ENCODE assay signal across 1 cellular context in the genomic region with DNA sequence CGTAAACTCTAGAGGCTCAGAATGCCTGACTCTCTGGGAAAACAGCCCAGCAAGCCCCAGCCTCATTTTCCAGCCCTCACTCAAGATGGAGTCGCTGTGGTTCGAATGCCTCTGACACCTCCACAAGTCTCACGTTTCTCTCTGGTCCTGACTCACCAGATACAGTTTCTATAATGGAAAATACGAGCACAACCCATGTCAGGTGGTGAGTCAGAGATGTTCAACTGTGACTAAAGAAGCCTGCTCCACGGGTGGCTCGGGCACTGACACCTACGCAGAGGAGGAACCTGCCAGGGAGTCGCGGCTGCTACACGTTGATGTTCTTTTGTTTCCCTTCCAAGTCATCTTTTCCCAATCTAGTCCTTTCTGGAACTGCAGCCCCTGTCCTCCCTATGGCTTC.
TF ChIP-seq lines count a peak whose summit lies in the region.

No MANE protein-coding gene starts in this region.

TF ChIP-seq in HEK293, 187 proteins besides CTCF, POLR2A, EP300 and RAD21 (continued from another document):
- no peak for TF ChIP-seq ZNF837 (tag by site-specific recombination; IDR thresholded peaks at IDR 0.05)
- TF ChIP-seq, protein P1, sequence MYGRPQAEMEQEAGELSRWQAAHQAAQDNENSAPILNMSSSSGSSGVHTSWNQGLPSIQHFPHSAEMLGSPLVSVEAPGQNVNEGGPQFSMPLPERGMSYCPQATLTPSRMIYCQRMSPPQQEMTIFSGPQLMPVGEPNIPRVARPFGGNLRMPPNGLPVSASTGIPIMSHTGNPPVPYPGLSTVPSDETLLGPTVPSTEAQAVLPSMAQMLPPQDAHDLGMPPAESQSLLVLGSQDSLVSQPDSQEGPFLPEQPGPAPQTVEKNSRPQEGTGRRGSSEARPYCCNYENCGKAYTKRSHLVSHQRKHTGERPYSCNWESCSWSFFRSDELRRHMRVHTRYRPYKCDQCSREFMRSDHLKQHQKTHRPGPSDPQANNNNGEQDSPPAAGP (tag by site-specific recombination; IDR thresholded peaks at IDR 0.05): peak; percentile 33; the same call in 1 of the 2 replicates
- TF ChIP-seq TRIM28 (IDR thresholded peaks at IDR 0.05; ENCODE audit: borderline replicate concordance, low read length): no peak
- TF ChIP-seq ZNF514 (tag by site-specific recombination; IDR thresholded peaks at IDR 0.05): no peak
- TF ChIP-seq ZNF335 (tag by site-specific recombination; conservative IDR thresholded peaks at IDR 0.05): no peak
- no peak for TF ChIP-seq ZFP41 (tag by site-specific recombination; IDR thresholded peaks at IDR 0.05; ENCODE audit: borderline replicate concordance)
- TF ChIP-seq ZNF449 (tag by site-specific recombination; IDR thresholded peaks at IDR 0.05): no peak
- no peak for TF ChIP-seq ZNF132 (tag by site-specific recombination; IDR thresholded peaks at IDR 0.05; ENCODE audit: borderline replicate concordance)
- TF ChIP-seq ZIC2 (tag by site-specific recombination; IDR thresholded peaks at IDR 0.05): peak; percentile 70
- peak; percentile 52; the same call in 1 of the 2 replicates for TF ChIP-seq SP7 (tag by site-specific recombination; IDR thresholded peaks at IDR 0.05)
- TF ChIP-seq MYNN (tag by site-specific recombination; IDR thresholded peaks at IDR 0.05; ENCODE audit: borderline replicate concordance): no peak
- TF ChIP-seq WT1 (tag by site-specific recombination; IDR thresholded peaks at IDR 0.05): no peak
- TF ChIP-seq, protein P2, sequence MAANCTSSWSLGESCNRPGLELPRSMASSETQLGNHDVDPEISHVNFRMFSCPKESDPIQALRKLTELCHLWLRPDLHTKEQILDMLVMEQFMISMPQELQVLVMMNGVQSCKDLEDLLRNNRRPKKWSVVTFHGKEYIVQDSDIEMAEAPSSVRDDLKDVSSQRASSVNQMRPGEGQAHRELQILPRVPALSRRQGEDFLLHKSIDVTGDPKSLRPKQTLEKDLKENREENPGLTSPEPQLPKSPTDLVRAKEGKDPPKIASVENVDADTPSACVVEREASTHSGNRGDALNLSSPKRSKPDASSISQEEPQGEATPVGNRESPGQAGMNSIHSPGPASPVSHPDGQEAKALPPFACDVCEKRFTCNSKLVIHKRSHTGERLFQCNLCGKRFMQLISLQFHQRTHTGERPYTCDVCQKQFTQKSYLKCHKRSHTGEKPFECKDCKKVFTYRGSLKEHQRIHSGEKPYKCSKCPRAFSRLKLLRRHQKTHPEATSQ (tag by site-specific recombination; IDR thresholded peaks at IDR 0.05): no peak
- TF ChIP-seq ZNF23 (tag by site-specific recombination; IDR thresholded peaks at IDR 0.05; ENCODE audit: borderline replicate concordance): no peak
- TF ChIP-seq ZFP37 (tag by site-specific recombination; IDR thresholded peaks at IDR 0.05): no peak
- no peak for TF ChIP-seq OVOL3 (tag by site-specific recombination; IDR thresholded peaks at IDR 0.05)
- TF ChIP-seq ZNF704 (tag by site-specific recombination; IDR thresholded peaks at IDR 0.05): no peak
- TF ChIP-seq ZNF629 (tag by site-specific recombination; IDR thresholded peaks at IDR 0.05): peak; percentile 48
- TF ChIP-seq, protein P3, sequence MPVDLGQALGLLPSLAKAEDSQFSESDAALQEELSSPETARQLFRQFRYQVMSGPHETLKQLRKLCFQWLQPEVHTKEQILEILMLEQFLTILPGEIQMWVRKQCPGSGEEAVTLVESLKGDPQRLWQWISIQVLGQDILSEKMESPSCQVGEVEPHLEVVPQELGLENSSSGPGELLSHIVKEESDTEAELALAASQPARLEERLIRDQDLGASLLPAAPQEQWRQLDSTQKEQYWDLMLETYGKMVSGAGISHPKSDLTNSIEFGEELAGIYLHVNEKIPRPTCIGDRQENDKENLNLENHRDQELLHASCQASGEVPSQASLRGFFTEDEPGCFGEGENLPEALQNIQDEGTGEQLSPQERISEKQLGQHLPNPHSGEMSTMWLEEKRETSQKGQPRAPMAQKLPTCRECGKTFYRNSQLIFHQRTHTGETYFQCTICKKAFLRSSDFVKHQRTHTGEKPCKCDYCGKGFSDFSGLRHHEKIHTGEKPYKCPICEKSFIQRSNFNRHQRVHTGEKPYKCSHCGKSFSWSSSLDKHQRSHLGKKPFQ (tag by site-specific recombination; IDR thresholded peaks at IDR 0.05): no peak
- TF ChIP-seq ZNF513 (tag by site-specific recombination; IDR thresholded peaks at IDR 0.05): no peak
- no peak for TF ChIP-seq ZNF521 (tag by site-specific recombination; IDR thresholded peaks at IDR 0.05)
- TF ChIP-seq ZNF621 (tag by site-specific recombination; IDR thresholded peaks at IDR 0.05): no peak
- peak; percentile 70 for TF ChIP-seq EGR2 (tag by site-specific recombination; IDR thresholded peaks at IDR 0.05; ENCODE audit: low read depth)
- TF ChIP-seq, protein P4, sequence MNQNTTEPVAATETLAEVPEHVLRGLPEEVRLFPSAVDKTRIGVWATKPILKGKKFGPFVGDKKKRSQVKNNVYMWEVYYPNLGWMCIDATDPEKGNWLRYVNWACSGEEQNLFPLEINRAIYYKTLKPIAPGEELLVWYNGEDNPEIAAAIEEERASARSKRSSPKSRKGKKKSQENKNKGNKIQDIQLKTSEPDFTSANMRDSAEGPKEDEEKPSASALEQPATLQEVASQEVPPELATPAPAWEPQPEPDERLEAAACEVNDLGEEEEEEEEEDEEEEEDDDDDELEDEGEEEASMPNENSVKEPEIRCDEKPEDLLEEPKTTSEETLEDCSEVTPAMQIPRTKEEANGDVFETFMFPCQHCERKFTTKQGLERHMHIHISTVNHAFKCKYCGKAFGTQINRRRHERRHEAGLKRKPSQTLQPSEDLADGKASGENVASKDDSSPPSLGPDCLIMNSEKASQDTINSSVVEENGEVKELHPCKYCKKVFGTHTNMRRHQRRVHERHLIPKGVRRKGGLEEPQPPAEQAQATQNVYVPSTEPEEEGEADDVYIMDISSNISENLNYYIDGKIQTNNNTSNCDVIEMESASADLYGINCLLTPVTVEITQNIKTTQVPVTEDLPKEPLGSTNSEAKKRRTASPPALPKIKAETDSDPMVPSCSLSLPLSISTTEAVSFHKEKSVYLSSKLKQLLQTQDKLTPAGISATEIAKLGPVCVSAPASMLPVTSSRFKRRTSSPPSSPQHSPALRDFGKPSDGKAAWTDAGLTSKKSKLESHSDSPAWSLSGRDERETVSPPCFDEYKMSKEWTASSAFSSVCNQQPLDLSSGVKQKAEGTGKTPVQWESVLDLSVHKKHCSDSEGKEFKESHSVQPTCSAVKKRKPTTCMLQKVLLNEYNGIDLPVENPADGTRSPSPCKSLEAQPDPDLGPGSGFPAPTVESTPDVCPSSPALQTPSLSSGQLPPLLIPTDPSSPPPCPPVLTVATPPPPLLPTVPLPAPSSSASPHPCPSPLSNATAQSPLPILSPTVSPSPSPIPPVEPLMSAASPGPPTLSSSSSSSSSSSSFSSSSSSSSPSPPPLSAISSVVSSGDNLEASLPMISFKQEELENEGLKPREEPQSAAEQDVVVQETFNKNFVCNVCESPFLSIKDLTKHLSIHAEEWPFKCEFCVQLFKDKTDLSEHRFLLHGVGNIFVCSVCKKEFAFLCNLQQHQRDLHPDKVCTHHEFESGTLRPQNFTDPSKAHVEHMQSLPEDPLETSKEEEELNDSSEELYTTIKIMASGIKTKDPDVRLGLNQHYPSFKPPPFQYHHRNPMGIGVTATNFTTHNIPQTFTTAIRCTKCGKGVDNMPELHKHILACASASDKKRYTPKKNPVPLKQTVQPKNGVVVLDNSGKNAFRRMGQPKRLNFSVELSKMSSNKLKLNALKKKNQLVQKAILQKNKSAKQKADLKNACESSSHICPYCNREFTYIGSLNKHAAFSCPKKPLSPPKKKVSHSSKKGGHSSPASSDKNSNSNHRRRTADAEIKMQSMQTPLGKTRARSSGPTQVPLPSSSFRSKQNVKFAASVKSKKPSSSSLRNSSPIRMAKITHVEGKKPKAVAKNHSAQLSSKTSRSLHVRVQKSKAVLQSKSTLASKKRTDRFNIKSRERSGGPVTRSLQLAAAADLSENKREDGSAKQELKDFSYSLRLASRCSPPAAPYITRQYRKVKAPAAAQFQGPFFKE (tag by site-specific recombination; IDR thresholded peaks at IDR 0.05; ENCODE audit: borderline replicate concordance): no peak
